16 cellular contexts compared by ENCODE assay signal in the genomic region with DNA sequence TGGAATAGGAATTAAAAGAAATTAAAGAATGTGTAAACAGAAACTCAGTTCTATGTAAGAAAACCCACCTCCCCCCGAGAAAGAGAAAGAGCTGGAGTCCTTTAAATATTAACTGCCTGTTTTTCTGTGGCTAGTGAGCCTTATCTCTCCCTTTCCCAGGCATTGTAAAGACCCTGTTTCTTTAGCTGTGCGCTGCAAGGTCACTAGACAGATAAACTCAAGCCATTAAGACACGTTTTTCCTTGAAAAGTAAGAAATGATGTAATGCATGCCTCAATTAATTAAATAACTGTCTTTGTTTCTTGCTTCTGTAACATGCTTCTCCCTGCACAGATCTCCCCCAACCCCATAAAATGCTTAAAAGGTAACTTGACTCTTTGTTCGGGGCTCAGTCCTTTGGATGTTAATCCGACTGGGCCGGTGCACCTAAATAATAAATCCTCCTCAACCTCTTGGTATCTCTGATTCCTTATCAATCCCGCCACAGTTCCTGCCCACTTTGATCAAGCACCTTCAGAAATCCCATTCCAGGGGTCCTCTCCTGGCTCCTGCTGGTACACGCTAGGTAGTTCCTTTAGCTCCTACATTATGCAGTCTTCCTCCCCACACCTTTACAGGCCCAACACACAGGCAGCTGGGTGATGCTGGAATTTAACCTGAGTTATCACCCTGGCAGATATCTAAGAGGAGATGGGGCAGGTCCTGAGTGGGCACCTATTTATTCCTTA. TPM values are rescaled to one million over a fixed set of nuclear protein-coding genes. Genes with fewer than 3 reads are reported as not detected.
DNase-seq lines count a peak whose midpoint lies in the region; ATAC-seq and TF ChIP-seq lines count a peak whose summit lies in the region.
"Had no signal": no experiment of that assay in that cellular context is flagged by ENCODE, and none has a peak within 500 bp of the region (broad histone marks: within the 10 kb centered on the region; RNA-seq: fewer than 3 reads in every experiment).

No MANE protein-coding gene starts in this region.

- H3K36me3 ChIP-seq in psoas muscle (ENCODE audit: insufficient read depth in 1 of 2, low read depth in 1 of 2) = no peaks in the 10 kb centered on the region
- H3K36me3 ChIP-seq: Peyer's patch had no signal

- H3K27me3 Mint-ChIP-seq in mesothelial cell of epicardium (ENCODE audit: low read depth) (no peaks in the 10 kb centered on the region), type B pancreatic cell (no peaks in the 10 kb centered on the region)

- H3K36me3 Mint-ChIP-seq in mesothelial cell of epicardium = no peaks in the 10 kb centered on the region
- H3K36me3 Mint-ChIP-seq in type B pancreatic cell = no peaks in the 10 kb centered on the region

- intact Hi-C loops in psoas muscle (cut with DNase I) = loop anchor here (2.0 to 10.0 kb wide), 2 partner anchors 39 to 105 kb away; no protein-coding TSS in a partner anchor

- TF ChIP-seq CTCF in mesothelial cell of epicardium (IDR thresholded peaks at IDR 0.05; ENCODE audit: unreplicated experiment) (no peak), type B pancreatic cell (conservative IDR thresholded peaks at IDR 0.05) (no peak), GM13976 (IDR thresholded peaks at IDR 0.05; ENCODE audit: borderline replicate concordance, control extremely low read depth, extremely low read depth, insufficient read depth, missing control alignments) (no peak), psoas muscle (IDR thresholded peaks at IDR 0.05) (no peak)

- H3K4me3 ChIP-seq in psoas muscle = no peak overlapping the region
- H3K4me3 ChIP-seq: Peyer's patch had no signal

- ATAC-seq in psoas muscle (no peak), HG02840 (IDR thresholded peaks at IDR 0.05; ENCODE audit: low FRiP score, unreplicated experiment) (no peak)

- no peaks in the 10 kb centered on the region for H3K9me3 ChIP-seq in psoas muscle
- H3K9me3 ChIP-seq: Peyer's patch had no signal

- WGBS in psoas muscle, 3 donors = 67 to 75% (median 73%) methylated on average over 8 of the region's 8 CpGs

- H3K9me3 Mint-ChIP-seq in mesothelial cell of epicardium (no peaks in the 10 kb centered on the region), type B pancreatic cell (no peaks in the 10 kb centered on the region)

- H3K4me1 ChIP-seq in psoas muscle = peaks cover 6% of the 10 kb centered on the region

- H3K4me1 Mint-ChIP-seq in mesothelial cell of epicardium (peaks cover 50% of the 10 kb centered on the region), type B pancreatic cell (ENCODE audit: unreplicated experiment) (peaks cover 25% of the 10 kb centered on the region)

- in situ Hi-C loops in GM13976 (cut with MboI; ENCODE audit: low sequenced_read_pairs, unreplicated experiment) = no loop called here

- peak; percentile 34 for DNase-seq in SK-N-DZ (ENCODE audit: low spot score)
- DNase-seq in amniotic epithelial cell (ENCODE audit: low read depth) = peak; percentile 24
- no peak for DNase-seq in mesothelial cell of epicardium (ENCODE audit: low spot score in 2 of 2, unreplicated experiment in 2 of 2)
- DNase-seq in type B pancreatic cell (ENCODE audit: extremely low spot score, unreplicated experiment) = no peak
- no peak for DNase-seq in GM13976 (ENCODE audit: low spot score)
- DNase-seq in psoas muscle = no peak
- DNase-seq: DMS153, KBM-7, NCI-H1105 treated with DMSO at 0.1 percent for 48 hours, NCI-H187, NCI-H446 treated with DMSO at 0.1 percent for 48 hours, NCI-H748 treated with DMSO at 0.1 percent for 48 hours, Peyer's patch, SHP77 had no signal

- H3K4me3 Mint-ChIP-seq in mesothelial cell of epicardium (no peak overlapping the region), type B pancreatic cell (peak overlapping the region; percentile 49)

- no peak overlapping the region for H3K27ac ChIP-seq in psoas muscle
- H3K27ac ChIP-seq: Peyer's patch had no signal

- H3K27me3 ChIP-seq in psoas muscle (ENCODE audit: insufficient read depth in 3 of 3, low read length in 2 of 3) = no peaks in the 10 kb centered on the region
- H3K27me3 ChIP-seq: Peyer's patch had no signal

- H3K27ac Mint-ChIP-seq in mesothelial cell of epicardium (peak overlapping the region; percentile 90), type B pancreatic cell (peak overlapping the region; percentile 64)

RNA-seq across cellular contexts. Expression of gene OMA1, which starts 2.9 kb away (rescaled TPM):
- polyA plus RNA-seq in SK-N-DZ (2014; cell fraction: cytosol; rRNA removed) = 10.2 and 14.2 TPM in 2 replicates
- 13.1 and 18.0 TPM in 2 replicates for polyA plus RNA-seq in SK-N-DZ (2014; cell fraction: nucleus; rRNA removed)
- total RNA-seq in mesothelial cell of epicardium (17.7 to 26.1 TPM (median 20.0 TPM) in 3 replicates), type B pancreatic cell (ENCODE audit: low replicate concordance) (19.1 and 22.4 TPM in 2 replicates), psoas muscle (10 to 100 TPM; 16.5 to 30.4 (median 23.7) TPM)
- polyA plus RNA-seq in psoas muscle = 10 to 100 TPM in 1 of 3 donors, 1 to 10 TPM in 2; 8.2 to 22.0 (median 9.8) TPM

RNA-seq across cellular contexts. Expression of gene TACSTD2, which starts 27.7 kb away (rescaled TPM):
- polyA plus RNA-seq in SK-N-DZ (2014; cell fraction: cytosol; rRNA removed) = not detected in 2 replicates
- polyA plus RNA-seq in SK-N-DZ (2014; cell fraction: nucleus; rRNA removed) = 0.06 TPM in 1 of 2 replicates, not detected in the other
- total RNA-seq in mesothelial cell of epicardium (22.7 to 25.3 TPM (median 25.0 TPM) in 3 replicates), type B pancreatic cell (ENCODE audit: low replicate concordance) (21.2 and 39.7 TPM in 2 replicates), psoas muscle (under 1 TPM; 0.12 to 0.22 (median 0.16) TPM)
- under 1 TPM; 0.25 to 0.34 (median 0.30) TPM for polyA plus RNA-seq in psoas muscle
- total RNA-seq: M059J had no signal

Comparison
In these comparisons a context has a peak if more than half of its experiments do, and no peak if none do; other contexts are left out.
1. DNase-seq: peak in SK-N-DZ (single experiment) and amniotic epithelial cell (single experiment); none in mesothelial cell of epicardium (0 of 2), type B pancreatic cell (single experiment), GM13976 (single experiment) and psoas muscle (0 of 2).
2. RNA of gene TACSTD2, which starts 27.7 kb away (total RNA-seq): 22.7 to 25.3 TPM in mesothelial cell of epicardium and 21.2 to 39.7 TPM in type B pancreatic cell; 0.12 to 0.22 TPM in psoas muscle; every median in the first group is over 10 times any median in the second.